ENCODE assay signal across 8 cellular contexts in genomic region chr1:109984190-109984455, GRCh38. TPM values are rescaled to one million over a fixed set of nuclear protein-coding genes. Genes with fewer than 3 reads are reported as not detected.
DNase-seq lines count a peak whose midpoint lies in the region; ATAC-seq and TF ChIP-seq lines count a peak whose summit lies in the region.

No MANE protein-coding gene starts in this region.

- H3K4me3 ChIP-seq in HCT116 (replicated peaks in 1 of 2; ENCODE audit: low read depth in 1 of 2, low read length in 2 of 2) (peak overlapping the region; percentile 78 to 82), gastroesophageal sphincter (peak overlapping the region in 1 of 2 donors; percentile 89), spleen (peak overlapping the region in 2 of 8 donors; percentile 72 to 77)

- H3K27me3 ChIP-seq in HCT116 (ENCODE audit: insufficient read depth, low read length) (no peaks in the 10 kb centered on the region), gastroesophageal sphincter (no peaks in the 10 kb centered on the region), spleen (replicated peaks in 1 of 7) (peaks cover 0 to 2% (median 0%) of the 10 kb centered on the region in 7 donors)

- peak overlapping the region; percentile 94 for H3K4me2 ChIP-seq in HCT116 (ENCODE audit: low read length)

- peak; percentile 29 for ATAC-seq in HCT116
- peak; percentile 21 for ATAC-seq in SK-N-SH treated with all-trans-retinoic acid at 6 μM for 48 hours
- ATAC-seq in gastroesophageal sphincter = peak; percentile 35
- ATAC-seq in GM18861 (IDR thresholded peaks at IDR 0.05; ENCODE audit: unreplicated experiment) = no peak
- no peak for ATAC-seq in HG02885 (IDR thresholded peaks at IDR 0.05; ENCODE audit: poor library complexity, unreplicated experiment)
- ATAC-seq in HG02623 (IDR thresholded peaks at IDR 0.05; ENCODE audit: unreplicated experiment) = no peak

- H3K79me2 ChIP-seq in HCT116 (ENCODE audit: insufficient read depth, low read length) = peaks cover 42% of the 10 kb centered on the region

- H3K36me3 ChIP-seq in HCT116 (ENCODE audit: control insufficient read depth in 1 of 2, insufficient read depth in 2 of 2, low read length in 2 of 2) (peaks cover 0 to 5% of the 10 kb centered on the region in 2 experiments; a peak in 1 of 4 replicates), gastroesophageal sphincter (no peaks in the 10 kb centered on the region), spleen (peaks cover 0 to 6% (median 0%) of the 10 kb centered on the region in 6 donors)

- H3K9me2 ChIP-seq in HCT116 (ENCODE audit: insufficient read depth) = no peaks in the 10 kb centered on the region

- no peak for TF ChIP-seq EP300 in gastroesophageal sphincter (IDR thresholded peaks at IDR 0.05)

- peaks cover 6 to 35% of the 10 kb centered on the region in 2 experiments; a peak in 3 of 4 replicates for H3K4me1 ChIP-seq in HCT116 (ENCODE audit: control insufficient read depth in 1 of 2, insufficient read depth in 2 of 2, low read length in 2 of 2)
- peaks cover 6 to 69% (median 22%) of the 10 kb centered on the region in 3 donors for H3K4me1 ChIP-seq in gastroesophageal sphincter
- peaks cover 18 to 71% (median 50%) of the 10 kb centered on the region in 6 donors for H3K4me1 ChIP-seq in spleen

- no peak overlapping the region for H3K9ac ChIP-seq in HCT116 (ENCODE audit: low read length)

- DNase-seq in HCT116 (ENCODE audit: low read depth, low spot score) (no peak), spleen (no peak), A172 (ENCODE audit: low spot score) (no peak)

- POLR2A ChIA-PET in HCT116 (lab: Charles Lee) = interaction anchor here (0.9 to 2.3 kb wide), 12 partner anchors 9 to 436 kb away, joined by 3 to 18 read pairs (median 6); partner anchors contain the start of genes GNAI3 and STRIP1

- no peaks in the 10 kb centered on the region for H4K20me1 ChIP-seq in HCT116 (ENCODE audit: insufficient read depth)

- H3K27ac ChIP-seq in HCT116 (ENCODE audit: low read depth, low read length) (no peak overlapping the region), gastroesophageal sphincter (peak overlapping the region in 3 of 4 donors; percentile 94 to 99 (median 97)), spleen (peak overlapping the region; percentile 36 to 96 (median 94))

- peak overlapping the region; percentile 52 for H2AFZ ChIP-seq in HCT116 (ENCODE audit: low read depth, low read length, poor library complexity, severe bottlenecking)

- TF ChIP-seq CTCF in HCT116 (IDR thresholded peaks at IDR 0.05 in 2 of 3, conservative IDR thresholded peaks at IDR 0.05 in 1 of 3; ENCODE audit: borderline replicate concordance in 1 of 3, insufficient read depth in 1 of 3, low read depth in 2 of 3, low read length in 2 of 3) (no peak), gastroesophageal sphincter (IDR thresholded peaks at IDR 0.05) (no peak), spleen (IDR thresholded peaks at IDR 0.05 in 8 of 11, conservative IDR thresholded peaks at IDR 0.05 in 3 of 11) (no peak)

- intact Hi-C loops in HCT116 (cut with micrococcal nuclease) = loop anchor here (1.0 to 5.0 kb wide), 6 partner anchors 27 to 438 kb away; no protein-coding TSS in a partner anchor
- intact Hi-C loops in spleen (cut with DNase I; ENCODE audit: low total_unique reads) = loop anchor here (2.0 to 10.0 kb wide), 3 partner anchors 207 to 439 kb away; partner anchors contain the start of gene GNAI3

- CTCF ChIA-PET in HCT116 (lab: Charles Lee) = interaction anchor here (0.8 to 9.0 kb wide), 30 partner anchors 9 to 476 kb away, joined by 3 to 396 read pairs (median 6); no protein-coding TSS in a partner anchor

- no TSS peak for BruUV-seq in HCT116 (replicated peaks; lab: Mats Ljungman, UMichigan)

- TF ChIP-seq POLR2A in HCT116 (IDR thresholded peaks at IDR 0.05; ENCODE audit: borderline replicate concordance, extremely low read depth, insufficient read depth, insufficient read length) (no peak), gastroesophageal sphincter (IDR thresholded peaks at IDR 0.05) (no peak), spleen (IDR thresholded peaks at IDR 0.05) (no peak)

- RAD21 ChIA-PET in HCT116 (lab: Charles Lee; ENCODE audit: low non-redundant PET in 1 of 2, low total read pairs in 2 of 2, uncharacterized antibody in 2 of 2, unreplicated experiment in 2 of 2) = interaction anchor here (0.6 to 1.6 kb wide), 12 partner anchors 27 to 438 kb away, joined by 3 to 56 read pairs (median 5); no protein-coding TSS in a partner anchor

- no peak for TF ChIP-seq RAD21 in HCT116 (IDR thresholded peaks at IDR 0.05; ENCODE audit: low read depth)

- no CpG with 5 or more reads among the region's 7 CpGs for WGBS in gastroesophageal sphincter (ENCODE audit: low coverage in 1 of 2), 2 donors
- 11 to 18% (median 16%) methylated on average over 7 of the region's 7 CpGs for WGBS in spleen, 5 donors

- H3K9me3 ChIP-seq in HCT116 (ENCODE audit: control insufficient read depth in 1 of 2, insufficient read depth in 1 of 2, low read depth in 1 of 2, low read length in 2 of 2) (no peaks in the 10 kb centered on the region), gastroesophageal sphincter (no peaks in the 10 kb centered on the region), spleen (no peaks in the 10 kb centered on the region)

TF ChIP-seq in HCT116, 20 proteins besides CTCF, POLR2A, EP300 and RAD21:
- TF ChIP-seq EZH2phosphoT487 (IDR thresholded peaks at IDR 0.05; ENCODE audit: borderline replicate concordance) (no peak), SP1 (IDR thresholded peaks at IDR 0.05; ENCODE audit: low read depth) (no peak), JUND (IDR thresholded peaks at IDR 0.05) (no peak), ELF1 (IDR thresholded peaks at IDR 0.05; ENCODE audit: borderline replicate concordance, low read depth) (no peak), SRF (IDR thresholded peaks at IDR 0.05; ENCODE audit: low read depth) (no peak), SIN3A (IDR thresholded peaks at IDR 0.05; ENCODE audit: low read depth) (no peak), CEBPB (IDR thresholded peaks at IDR 0.05; ENCODE audit: low read depth) (no peak), CBX3 (IDR thresholded peaks at IDR 0.05; ENCODE audit: low read depth) (peak; percentile 6; the same call in 1 of the 2 replicates)
TF ChIP-seq in HCT116: peak in this region for 1.

TF ChIP-seq in SK-N-SH treated with all-trans-retinoic acid at 6 μM for 48 hours, 23 proteins besides CTCF, POLR2A, EP300 and RAD21 (continues in another document):
- TF ChIP-seq, protein P1, sequence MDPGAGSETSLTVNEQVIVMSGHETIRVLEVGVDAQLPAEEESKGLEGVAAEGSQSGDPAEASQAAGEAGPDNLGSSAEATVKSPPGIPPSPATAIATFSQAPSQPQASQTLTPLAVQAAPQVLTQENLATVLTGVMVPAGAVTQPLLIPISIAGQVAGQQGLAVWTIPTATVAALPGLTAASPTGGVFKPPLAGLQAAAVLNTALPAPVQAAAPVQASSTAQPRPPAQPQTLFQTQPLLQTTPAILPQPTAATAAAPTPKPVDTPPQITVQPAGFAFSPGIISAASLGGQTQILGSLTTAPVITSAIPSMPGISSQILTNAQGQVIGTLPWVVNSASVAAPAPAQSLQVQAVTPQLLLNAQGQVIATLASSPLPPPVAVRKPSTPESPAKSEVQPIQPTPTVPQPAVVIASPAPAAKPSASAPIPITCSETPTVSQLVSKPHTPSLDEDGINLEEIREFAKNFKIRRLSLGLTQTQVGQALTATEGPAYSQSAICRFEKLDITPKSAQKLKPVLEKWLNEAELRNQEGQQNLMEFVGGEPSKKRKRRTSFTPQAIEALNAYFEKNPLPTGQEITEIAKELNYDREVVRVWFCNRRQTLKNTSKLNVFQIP (CRISPR knock-in tag; IDR thresholded peaks at IDR 0.05; ENCODE audit: borderline replicate concordance, low read depth) = no peak
- TF ChIP-seq ZNF565 (CRISPR knock-in tag; conservative IDR thresholded peaks at IDR 0.05; ENCODE audit: low read depth) (no peak), BACH2 (CRISPR knock-in tag; IDR thresholded peaks at IDR 0.05; ENCODE audit: borderline replicate concordance) (no peak), CSRNP3 (CRISPR knock-in tag; IDR thresholded peaks at IDR 0.05) (no peak), ZNF70 (CRISPR knock-in tag; IDR thresholded peaks at IDR 0.05) (no peak), ZNF8 (CRISPR knock-in tag; IDR thresholded peaks at IDR 0.05) (no peak), PPARA (CRISPR knock-in tag; IDR thresholded peaks at IDR 0.05; ENCODE audit: borderline replicate concordance) (no peak), ZFP30 (CRISPR knock-in tag; IDR thresholded peaks at IDR 0.05) (no peak), ZC3H10 (CRISPR knock-in tag; IDR thresholded peaks at IDR 0.05) (no peak), CSDC2 (CRISPR knock-in tag; IDR thresholded peaks at IDR 0.05) (no peak), ZFP3 (CRISPR knock-in tag; IDR thresholded peaks at IDR 0.05) (no peak), RARB (CRISPR knock-in tag; IDR thresholded peaks at IDR 0.05) (no peak), ISL1 (CRISPR knock-in tag; IDR thresholded peaks at IDR 0.05) (no peak), TOX (CRISPR knock-in tag; IDR thresholded peaks at IDR 0.05; ENCODE audit: borderline replicate concordance) (no peak), TCF4 (CRISPR knock-in tag; IDR thresholded peaks at IDR 0.05; ENCODE audit: borderline replicate concordance) (no peak)

RNA-seq across cellular contexts. Expression of gene AHCYL1, which starts 0.4 kb away (rescaled TPM):
- total RNA-seq in HCT116 (2021; ENCODE audit: unreplicated experiment) (92.0 TPM), gastroesophageal sphincter (100 to 1,000 TPM in 1 of 4 donors, 10 to 100 TPM in 3; 82.6 to 102 (median 92.4) TPM), spleen (10 to 100 TPM; 47.1 to 65.3 (median 52.7) TPM)
- polyA plus RNA-seq in HCT116 (2012) = 95.4 and 99.7 TPM in 2 replicates
- 10 to 100 TPM; 16.2 to 29.9 (median 21.1) TPM for polyA plus RNA-seq in spleen
- total RNA-seq in A172 (2014; rRNA removed; shearing (Covaris generic)) = 36.6 and 37.6 TPM in 2 replicates

RNA-seq across cellular contexts. Expression of gene STRIP1, which starts 50.3 kb away (rescaled TPM):
- total RNA-seq in HCT116 (2021; ENCODE audit: unreplicated experiment) (33.5 TPM), gastroesophageal sphincter (10 to 100 TPM; 29.3 to 46.9 (median 35.9) TPM), spleen (10 to 100 TPM; 46.0 to 98.7 (median 61.6) TPM)
- 17.6 and 17.7 TPM in 2 replicates for polyA plus RNA-seq in HCT116 (2012)
- 10 to 100 TPM; 11.8 to 25.6 (median 17.2) TPM for polyA plus RNA-seq in spleen
- 24.4 and 25.7 TPM in 2 replicates for total RNA-seq in A172 (2014; rRNA removed; shearing (Covaris generic))

Comparison
In these comparisons a context has a peak if more than half of its experiments do, and no peak if none do; other contexts are left out.
1. ATAC-seq: peak in HCT116 (single experiment), SK-N-SH treated with all-trans-retinoic acid at 6 μM for 48 hours (single experiment) and gastroesophageal sphincter (single experiment); none in GM18861 (single experiment), HG02885 (single experiment) and HG02623 (single experiment).